17 cellular contexts compared by ENCODE assay signal in the genomic region with DNA sequence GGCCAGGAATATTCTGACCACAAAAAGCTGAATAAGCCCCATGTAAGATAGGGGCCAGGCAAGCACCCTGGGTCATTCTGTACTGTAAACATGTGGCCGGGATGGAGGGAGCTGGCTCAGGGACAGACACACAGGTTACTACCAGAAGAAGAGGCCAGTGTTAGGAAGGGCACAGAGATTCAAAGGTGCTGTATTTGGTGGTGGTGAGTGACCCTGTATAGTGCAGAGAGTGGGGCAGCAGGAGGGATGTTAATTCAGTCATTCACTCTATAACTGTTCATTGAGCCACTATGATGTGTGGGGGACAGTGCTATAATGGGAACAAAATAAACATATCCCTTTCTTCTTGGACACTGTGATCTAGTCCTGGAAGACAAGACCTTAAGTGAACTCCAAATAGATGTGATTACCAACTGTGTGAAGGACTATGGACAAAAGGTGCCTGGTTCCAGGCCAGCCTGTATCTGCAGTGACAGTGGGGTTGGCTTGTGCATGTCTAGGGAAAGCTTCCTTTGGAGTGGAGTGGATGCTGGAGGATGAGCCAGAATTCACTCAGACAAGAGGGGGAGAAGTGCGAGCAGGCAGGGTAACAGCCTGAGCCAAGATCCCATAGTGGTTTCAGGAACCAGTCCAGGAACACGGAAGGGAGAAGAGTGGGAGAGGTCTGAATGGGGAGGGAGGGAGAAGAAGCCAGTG.
"Had no signal": no experiment of that assay in that cellular context is flagged by ENCODE, and none has a peak within 500 bp of the region (broad histone marks: within the 10 kb centered on the region; RNA-seq: fewer than 3 reads in every experiment).

No MANE protein-coding gene starts in this region.

- H3K9me3 ChIP-seq: esophagus muscularis mucosa, heart right ventricle, right lobe of liver had no signal

- H3K4me3 ChIP-seq: dorsolateral prefrontal cortex, esophagus muscularis mucosa, heart right ventricle, lung, right lobe of liver had no signal

- DNase-seq: activated CD4-positive, alpha-beta T cell treated with anti-CD3 and anti-CD28 coated beads for 36 hours; activated CD8-positive, alpha-beta T cell treated with anti-CD3 and anti-CD28 coated beads, Interleukin-2, amount 10 ng/mL, durations not matched to agents 7 days and 5 days; amniotic stem cell; brain microvascular endothelial cell; heart right ventricle; naive thymus-derived CD8-positive, alpha-beta T cell; stimulated activated CD4-positive, alpha-beta T cell treated with anti-CD3 and anti-CD28 coated beads, Interleukin-1b, Interleukin-23, amount 100 ng/mL, for 48 hours; stimulated activated naive B cell treated with anti-CD40 and anti-IgM and Interleukin-4, amounts not matched to agents 10 μg/mL and 1 μg/mL and 100 μg/mL, for 72 hours; trophoblast cell had no signal

- ATAC-seq: activated CD4-positive, alpha-beta T cell treated with anti-CD3 and anti-CD28 coated beads for 36 hours; activated CD8-positive, alpha-beta T cell treated with anti-CD3 and anti-CD28 coated beads, Interleukin-2, amount 10 ng/mL, durations not matched to agents 7 days and 5 days; naive thymus-derived CD8-positive, alpha-beta T cell; right lobe of liver; stimulated activated naive B cell treated with anti-CD40 and anti-IgM and Interleukin-4, amounts not matched to agents 10 μg/mL and 1 μg/mL and 100 μg/mL, for 72 hours had no signal

- H3K27me3 ChIP-seq: brain microvascular endothelial cell, dorsolateral prefrontal cortex, esophagus muscularis mucosa, heart right ventricle, right lobe of liver had no signal

- H3K27ac ChIP-seq: brain microvascular endothelial cell, dorsolateral prefrontal cortex, esophagus muscularis mucosa, heart right ventricle, right lobe of liver, VCaP had no signal

- H3K9me3 Mint-ChIP-seq: activated naive CD4-positive, alpha-beta T cell treated with anti-CD3 and anti-CD28 coated beads, Interleukin-2, amount 50 U/mL, for 24 hours; activated T-helper 2 cell treated with anti-CD3 and anti-CD28 coated beads, Interferon-gamma antibody, Interleukin-2, Interleukin-4, amounts not matched to agents 10 μg/mL and 5 μg/mL and 100 μg/mL, durations not matched to agents 14 hours and 24 hours and 36 hours; naive thymus-derived CD8-positive, alpha-beta T cell; stimulated activated naive B cell treated with anti-CD40 and anti-IgM and Interleukin-4, amounts not matched to agents 10 μg/mL and 1 μg/mL and 100 μg/mL, for 72 hours had no signal

- H3K4me1 Mint-ChIP-seq: activated CD4-positive, alpha-beta T cell treated with anti-CD3 and anti-CD28 coated beads for 36 hours; activated naive CD4-positive, alpha-beta T cell treated with anti-CD3 and anti-CD28 coated beads, Interleukin-2, amount 50 U/mL, for 24 hours; naive thymus-derived CD8-positive, alpha-beta T cell; stimulated activated naive B cell treated with anti-CD40 and anti-IgM and Interleukin-4, amounts not matched to agents 10 μg/mL and 1 μg/mL and 100 μg/mL, for 72 hours had no signal

- H3K27ac Mint-ChIP-seq: activated CD4-positive, alpha-beta T cell treated with anti-CD3 and anti-CD28 coated beads for 36 hours; activated CD8-positive, alpha-beta T cell treated with anti-CD3 and anti-CD28 coated beads, Interleukin-2, amount 10 ng/mL, durations not matched to agents 7 days and 5 days; activated naive CD4-positive, alpha-beta T cell treated with anti-CD3 and anti-CD28 coated beads, Interleukin-2, amount 50 U/mL, for 24 hours; activated T-helper 2 cell treated with anti-CD3 and anti-CD28 coated beads, Interferon-gamma antibody, Interleukin-2, Interleukin-4, amounts not matched to agents 10 μg/mL and 5 μg/mL and 100 μg/mL, durations not matched to agents 14 hours and 24 hours and 36 hours; naive thymus-derived CD8-positive, alpha-beta T cell; progenitor cell of endocrine pancreas; stimulated activated naive B cell treated with anti-CD40 and anti-IgM and Interleukin-4, amounts not matched to agents 10 μg/mL and 1 μg/mL and 100 μg/mL, for 72 hours had no signal

- H3K36me3 Mint-ChIP-seq: naive thymus-derived CD8-positive, alpha-beta T cell; stimulated activated naive B cell treated with anti-CD40 and anti-IgM and Interleukin-4, amounts not matched to agents 10 μg/mL and 1 μg/mL and 100 μg/mL, for 72 hours had no signal

- H3K36me3 ChIP-seq: brain microvascular endothelial cell, esophagus muscularis mucosa, heart right ventricle had no signal

- H3K4me3 Mint-ChIP-seq: activated CD4-positive, alpha-beta T cell treated with anti-CD3 and anti-CD28 coated beads for 36 hours; activated CD8-positive, alpha-beta T cell treated with anti-CD3 and anti-CD28 coated beads, Interleukin-2, amount 10 ng/mL, durations not matched to agents 7 days and 5 days; activated naive CD4-positive, alpha-beta T cell treated with anti-CD3 and anti-CD28 coated beads, Interleukin-2, amount 50 U/mL, for 24 hours; naive thymus-derived CD8-positive, alpha-beta T cell; stimulated activated naive B cell treated with anti-CD40 and anti-IgM and Interleukin-4, amounts not matched to agents 10 μg/mL and 1 μg/mL and 100 μg/mL, for 72 hours had no signal

- H3K4me1 ChIP-seq: right lobe of liver had no signal
